ENCODE assay signal across 8 cellular contexts in genomic region chr16:89700100-89700648, GRCh38. TPM values are rescaled to one million over a fixed set of nuclear protein-coding genes. Genes with fewer than 3 reads are reported as not detected.
DNase-seq lines count a peak whose midpoint lies in the region; ATAC-seq and TF ChIP-seq lines count a peak whose summit lies in the region.

No MANE protein-coding gene starts in this region.

- peaks cover 10 to 17% of the 10 kb centered on the region in 2 donors for H3K4me1 ChIP-seq in adrenal gland (replicated peaks in 1 of 2)
- peaks cover 7% of the 10 kb centered on the region for H3K4me1 ChIP-seq in parathyroid adenoma
- peaks cover 0 to 26% (median 17%) of the 10 kb centered on the region in 4 donors for H3K4me1 ChIP-seq in tibial nerve

- intact Hi-C loops in adrenal gland (cut with DNase I) = loop anchor here in 1 of 2 donors (10.0 kb wide), 1 partner anchor 165 kb away; no protein-coding TSS in a partner anchor
- intact Hi-C loops in cardiac septum (cut with DNase I) = loop anchor here (2.0 kb wide), 1 partner anchor 161 kb away; no protein-coding TSS in a partner anchor

- TF ChIP-seq CTCF in adrenal gland (IDR thresholded peaks at IDR 0.05) (peak; percentile 56 to 91 (median 86)), parathyroid adenoma (IDR thresholded peaks at IDR 0.05) (peak; percentile 91), tibial nerve (IDR thresholded peaks at IDR 0.05) (peak; percentile 71 to 94 (median 90))

- peak; percentile 53 for ATAC-seq in HG02642 (IDR thresholded peaks at IDR 0.05; ENCODE audit: poor library complexity, unreplicated experiment)

- H3K4me3 ChIP-seq in GM08714 (ENCODE audit: low read length) = peak overlapping the region; percentile 63; the same call in 1 of the 2 replicates
- peak overlapping the region in 2 of 4 donors; percentile 50 to 73 for H3K4me3 ChIP-seq in adrenal gland
- peak overlapping the region; percentile 83 for H3K4me3 ChIP-seq in parathyroid adenoma (ENCODE audit: low read depth, low read length)
- peak overlapping the region; percentile 54 to 79 (median 70) for H3K4me3 ChIP-seq in tibial nerve

- TF ChIP-seq EP300 in tibial nerve (IDR thresholded peaks at IDR 0.05) = peak; percentile 86 to 97

- H3K79me2 ChIP-seq in parathyroid adenoma = no peaks in the 10 kb centered on the region

- DNase-seq in NCI-H1436 treated with DMSO at 0.1 percent for 48 hours (lab: John Stamatoyannopoulos, UW) = peak; percentile 94
- peak; percentile 96 for DNase-seq in T follicular helper cell (ENCODE audit: low read depth)
- peak; percentile 99 to 100 (median 100) for DNase-seq in adrenal gland
- DNase-seq in cardiac septum (ENCODE audit: low spot score) = peak; percentile 100
- peak; percentile 98 to 99 for DNase-seq in tibial nerve (ENCODE audit: low spot score in 2 of 2)

- peak overlapping the region; percentile 75 for H2AFZ ChIP-seq in parathyroid adenoma

- no peak for TF ChIP-seq POLR2A in adrenal gland (IDR thresholded peaks at IDR 0.05)
- TF ChIP-seq POLR2A in tibial nerve (IDR thresholded peaks at IDR 0.05) = peak in 1 of 2 donors; percentile 58

- peak overlapping the region; percentile 97 for H3K4me2 ChIP-seq in parathyroid adenoma (ENCODE audit: low read length)

- H3K9ac ChIP-seq in parathyroid adenoma = no peak overlapping the region

- H3K36me3 ChIP-seq in adrenal gland (replicated peaks in 1 of 2) = peaks cover 0 to 20% of the 10 kb centered on the region in 2 donors
- no peaks in the 10 kb centered on the region for H3K36me3 ChIP-seq in parathyroid adenoma (ENCODE audit: control insufficient read depth, insufficient read depth, low read length)
- H3K36me3 ChIP-seq in tibial nerve = peaks cover 0 to 30% (median 4%) of the 10 kb centered on the region in 3 donors

- H3K9me3 ChIP-seq in adrenal gland (replicated peaks in 1 of 3) (no peaks in the 10 kb centered on the region), parathyroid adenoma (ENCODE audit: control insufficient read depth, low read length) (no peaks in the 10 kb centered on the region), tibial nerve (no peaks in the 10 kb centered on the region)

- WGBS in adrenal gland, 4 donors = 0 to 1% (median 0%) methylated on average over 2 to 30 of the region's 30 CpGs
- WGBS in tibial nerve, 2 donors = 0 to 2% methylated on average over 16 to 18 of the region's 30 CpGs

- peak overlapping the region; percentile 33 to 88 (median 74) for H3K27ac ChIP-seq in adrenal gland
- peak overlapping the region; percentile 90 for H3K27ac ChIP-seq in parathyroid adenoma
- peak overlapping the region; percentile 69 to 93 (median 90) for H3K27ac ChIP-seq in tibial nerve

- H3K27me3 ChIP-seq in adrenal gland = no peaks in the 10 kb centered on the region
- H3K27me3 ChIP-seq in parathyroid adenoma (ENCODE audit: control insufficient read depth, insufficient read depth, low read length) = no peaks in the 10 kb centered on the region
- no peaks in the 10 kb centered on the region for H3K27me3 ChIP-seq in tibial nerve

RNA-seq across cellular contexts. Expression of gene SPATA2L, which starts 1.3 kb away (rescaled TPM):
- total RNA-seq in adrenal gland (10 to 100 TPM in 5 of 8 donors, 1 to 10 TPM in 3; 5.1 to 29.4 (median 11.2) TPM), cardiac septum (4.4 TPM), tibial nerve (10 to 100 TPM; 10.7 to 33.6 (median 16.1) TPM)
- polyA plus RNA-seq in adrenal gland = 10 to 100 TPM in 2 of 3 donors, under 1 TPM in 1; 0.20 to 17.5 (median 17.4) TPM

RNA-seq across cellular contexts. Expression of gene CDK10, which starts 13.7 kb away (rescaled TPM):
- total RNA-seq in adrenal gland = 100 to 1,000 TPM in 1 of 8 donors, 10 to 100 TPM in 7; 31.5 to 127 (median 58.2) TPM
- polyA plus RNA-seq in adrenal gland = 100 to 1,000 TPM in 2 of 3 donors, 10 to 100 TPM in 1; 29.5 to 289 (median 159) TPM
- 32.9 TPM for total RNA-seq in cardiac septum
- total RNA-seq in tibial nerve = 10 to 100 TPM; 32.6 to 93.6 (median 65.7) TPM

RNA-seq across cellular contexts. Expression of gene VPS9D1, which starts 20.5 kb away (rescaled TPM):
- total RNA-seq in adrenal gland (10 to 100 TPM; 13.9 to 39.5 (median 23.2) TPM), cardiac septum (19.7 TPM), tibial nerve (10 to 100 TPM in 1 of 4 donors, 1 to 10 TPM in 3; 5.9 to 14.1 (median 7.0) TPM)
- polyA plus RNA-seq in adrenal gland = 100 to 1,000 TPM in 1 of 3 donors, 10 to 100 TPM in 1, 1 to 10 TPM in 1; 3.9 to 102 (median 62.3) TPM

RNA-seq across cellular contexts. Expression of gene ZNF276, which starts 21.2 kb away (rescaled TPM):
- 10 to 100 TPM; 11.8 to 35.0 (median 22.4) TPM for total RNA-seq in adrenal gland
- polyA plus RNA-seq in adrenal gland = 10 to 100 TPM in 2 of 3 donors, 1 to 10 TPM in 1; 9.3 to 84.5 (median 76.0) TPM
- 17.5 TPM for total RNA-seq in cardiac septum
- total RNA-seq in tibial nerve = 100 to 1,000 TPM in 1 of 4 donors, 10 to 100 TPM in 3; 48.6 to 146 (median 68.8) TPM

RNA-seq across cellular contexts. Expression of gene SPATA33, which starts 42.5 kb away (rescaled TPM):
- total RNA-seq in adrenal gland (1 to 10 TPM; 1.9 to 7.5 (median 3.7) TPM), cardiac septum (4.3 TPM), tibial nerve (1 to 10 TPM; 4.8 to 9.0 (median 7.2) TPM)
- polyA plus RNA-seq in adrenal gland = 10 to 100 TPM in 1 of 3 donors, 1 to 10 TPM in 2; 5.1 to 13.5 (median 6.5) TPM
